Comparison of ENCODE assay signal across 8 cellular contexts in genomic region chr5:160419458-160420330, GRCh38. TPM values are rescaled to one million over a fixed set of nuclear protein-coding genes. Genes with fewer than 3 reads are reported as not detected.
A peak's percentile ranks its signal among the peaks of the same experiment; 100 is the strongest.
DNase-seq lines count a peak whose midpoint lies in the region; TF ChIP-seq lines count a peak whose summit lies in the region.

No MANE protein-coding gene starts in this region.

- H3K9me2 ChIP-seq in MM.1S (replicated peaks; ENCODE audit: insufficient read depth, low read length) (no peaks in the 10 kb centered on the region), neural cell (ENCODE audit: insufficient read depth, low read length) (no peaks in the 10 kb centered on the region)

- no peak for TF ChIP-seq EP300 in neural cell (conservative IDR thresholded peaks at IDR 0.05; ENCODE audit: poor library complexity, severe bottlenecking)

- no peaks in the 10 kb centered on the region for H4K20me1 ChIP-seq in MM.1S (ENCODE audit: insufficient read depth, low read length)
- no peaks in the 10 kb centered on the region for H4K20me1 ChIP-seq in neural cell (ENCODE audit: insufficient read depth)

- peaks cover 28% of the 10 kb centered on the region for H3F3A ChIP-seq in MM.1S (ENCODE audit: insufficient read depth, low read length)
- no peaks in the 10 kb centered on the region for H3F3A ChIP-seq in neural cell (ENCODE audit: insufficient read depth, low read length, poor library complexity, severe bottlenecking)

- H3K9me3 ChIP-seq in MM.1S (replicated peaks; ENCODE audit: insufficient read depth, low read length) (no peaks in the 10 kb centered on the region), neural cell (ENCODE audit: low read length) (no peaks in the 10 kb centered on the region)

- peak overlapping the region; percentile 91 for H3K27ac ChIP-seq in MM.1S (ENCODE audit: low read length)
- peak overlapping the region; percentile 82 to 86 for H3K27ac ChIP-seq in coronary artery
- H3K27ac ChIP-seq in neural cell (ENCODE audit: low read length) = peak overlapping the region; percentile 78

- H3K36me3 ChIP-seq in MM.1S (replicated peaks; ENCODE audit: insufficient read depth, low read length) (peaks cover 4% of the 10 kb centered on the region), neural cell (ENCODE audit: insufficient read depth, low read length) (no peaks in the 10 kb centered on the region)

- no peaks in the 10 kb centered on the region for H3K9me3 Mint-ChIP-seq in activated CD4-positive, alpha-beta T cell treated with anti-CD3 and anti-CD28 coated beads, Interleukin-2, amount 10 ng/mL, durations not matched to agents 7 days and 5 days

- TF ChIP-seq CTCF in MM.1S (IDR thresholded peaks at IDR 0.05; ENCODE audit: low read length) = no peak
- no peak for TF ChIP-seq CTCF in coronary artery (IDR thresholded peaks at IDR 0.05)
- no peak for TF ChIP-seq CTCF in neural cell (IDR thresholded peaks at IDR 0.05; ENCODE audit: poor library complexity, severe bottlenecking)
- no peak for TF ChIP-seq CTCF in GM10248 (IDR thresholded peaks at IDR 0.05; ENCODE audit: control extremely low read depth, extremely low read depth, low read depth, missing control alignments)

- H3K4me3 ChIP-seq in MM.1S (ENCODE audit: low read length) (peak overlapping the region; percentile 98), coronary artery (peak overlapping the region; percentile 73), neural cell (ENCODE audit: low read length) (peak overlapping the region; percentile 87)

- CTCF ChIA-PET in activated CD4-positive, alpha-beta T cell treated with anti-CD3 and anti-CD28 coated beads, Interleukin-2, amount 10 ng/mL, durations not matched to agents 7 days and 5 days (lab: Charles Lee) = interaction anchor here (0.6 to 2.0 kb wide), 7 partner anchors 9 to 50 kb away, joined by 3 to 4 read pairs (median 4); no protein-coding TSS in a partner anchor
- CTCF ChIA-PET in GM10248 (lab: Yijun Ruan, JAX) = interaction anchor here (1.1 to 16.2 kb wide), 5 partner anchors 9 to 40 kb away, joined by 3 to 232 read pairs (median 7); no protein-coding TSS in a partner anchor

- no peaks in the 10 kb centered on the region for H3K27me3 Mint-ChIP-seq in activated CD4-positive, alpha-beta T cell treated with anti-CD3 and anti-CD28 coated beads, Interleukin-2, amount 10 ng/mL, durations not matched to agents 7 days and 5 days

- H3K4me3 Mint-ChIP-seq in activated CD4-positive, alpha-beta T cell treated with anti-CD3 and anti-CD28 coated beads, Interleukin-2, amount 10 ng/mL, durations not matched to agents 7 days and 5 days = peak overlapping the region; percentile 96

- H3K4me1 ChIP-seq in MM.1S (ENCODE audit: low read length) = peaks cover 31% of the 10 kb centered on the region

- peak overlapping the region; percentile 97 for H3K27ac Mint-ChIP-seq in activated CD4-positive, alpha-beta T cell treated with anti-CD3 and anti-CD28 coated beads, Interleukin-2, amount 10 ng/mL, durations not matched to agents 7 days and 5 days

- peak overlapping the region; percentile 73 for H3K4me2 ChIP-seq in MM.1S (ENCODE audit: low read depth, low read length)
- H3K4me2 ChIP-seq in neural cell (ENCODE audit: low read length) = peak overlapping the region; percentile 57

- peaks cover 73% of the 10 kb centered on the region for H3K4me1 Mint-ChIP-seq in activated CD4-positive, alpha-beta T cell treated with anti-CD3 and anti-CD28 coated beads, Interleukin-2, amount 10 ng/mL, durations not matched to agents 7 days and 5 days

- H2AFZ ChIP-seq in MM.1S (ENCODE audit: low read length) (peak overlapping the region; percentile 45), neural cell (ENCODE audit: low read depth, low read length) (peak overlapping the region; percentile 48)

- H3K79me2 ChIP-seq in MM.1S (ENCODE audit: low read length) (peaks cover 68% of the 10 kb centered on the region), neural cell (replicated peaks; ENCODE audit: insufficient read depth, low read length) (peaks cover 44% of the 10 kb centered on the region)

- H3K36me3 Mint-ChIP-seq in activated CD4-positive, alpha-beta T cell treated with anti-CD3 and anti-CD28 coated beads, Interleukin-2, amount 10 ng/mL, durations not matched to agents 7 days and 5 days (ENCODE audit: low read depth) = peaks cover 25% of the 10 kb centered on the region

- DNase-seq in activated CD4-positive, alpha-beta T cell treated with anti-CD3 and anti-CD28 coated beads, Interleukin-2, amount 10 ng/mL, durations not matched to agents 7 days and 5 days = no peak
- DNase-seq in activated CD4-positive, alpha-beta T cell treated with anti-CD3 and anti-CD28 coated beads, Interleukin-2, amount 50 U/mL, for 4 hours = no peak
- no peak for DNase-seq in MM.1S
- no peak for DNase-seq in coronary artery (ENCODE audit: low spot score)
- DNase-seq in GM10248 (ENCODE audit: extremely low spot score) = no peak
- no peak for DNase-seq in GM19238 (ENCODE audit: insufficient read length, low spot score)
- no peak for DNase-seq in cerebellar cortex (ENCODE audit: low spot score)

- POLR2A ChIA-PET in activated CD4-positive, alpha-beta T cell treated with anti-CD3 and anti-CD28 coated beads, Interleukin-2, amount 10 ng/mL, durations not matched to agents 7 days and 5 days (lab: Charles Lee) = interaction anchor here (0.7 to 1.1 kb wide), 3 partner anchors 49 to 1247 kb away, joined by 3 to 6 read pairs (median 3); no protein-coding TSS in a partner anchor
- POLR2A ChIA-PET in GM10248 (lab: Yijun Ruan, JAX) = interaction anchor here (0.7 to 1.6 kb wide), 7 partner anchors 11 to 1008 kb away, joined by 3 to 8 read pairs (median 5); no protein-coding TSS in a partner anchor

- H3K9ac ChIP-seq in MM.1S (ENCODE audit: low read length) = peak overlapping the region; percentile 81
- H3K9ac ChIP-seq in neural cell (ENCODE audit: low read length) = peak overlapping the region; percentile 85

- H3K27me3 ChIP-seq in MM.1S (replicated peaks; ENCODE audit: insufficient read depth, low read length) (no peaks in the 10 kb centered on the region), neural cell (ENCODE audit: insufficient read depth, low read depth, low read length) (no peaks in the 10 kb centered on the region)

- TF ChIP-seq RAD21 in neural cell (conservative IDR thresholded peaks at IDR 0.05) = no peak

TF ChIP-seq in neural cell, 6 proteins besides CTCF, POLR2A, EP300 and RAD21:
- no peak for TF ChIP-seq EZH2 (IDR thresholded peaks at IDR 0.05; ENCODE audit: borderline replicate concordance, insufficient read depth, low read length, poor library complexity, severe bottlenecking)
- TF ChIP-seq, protein P1, sequence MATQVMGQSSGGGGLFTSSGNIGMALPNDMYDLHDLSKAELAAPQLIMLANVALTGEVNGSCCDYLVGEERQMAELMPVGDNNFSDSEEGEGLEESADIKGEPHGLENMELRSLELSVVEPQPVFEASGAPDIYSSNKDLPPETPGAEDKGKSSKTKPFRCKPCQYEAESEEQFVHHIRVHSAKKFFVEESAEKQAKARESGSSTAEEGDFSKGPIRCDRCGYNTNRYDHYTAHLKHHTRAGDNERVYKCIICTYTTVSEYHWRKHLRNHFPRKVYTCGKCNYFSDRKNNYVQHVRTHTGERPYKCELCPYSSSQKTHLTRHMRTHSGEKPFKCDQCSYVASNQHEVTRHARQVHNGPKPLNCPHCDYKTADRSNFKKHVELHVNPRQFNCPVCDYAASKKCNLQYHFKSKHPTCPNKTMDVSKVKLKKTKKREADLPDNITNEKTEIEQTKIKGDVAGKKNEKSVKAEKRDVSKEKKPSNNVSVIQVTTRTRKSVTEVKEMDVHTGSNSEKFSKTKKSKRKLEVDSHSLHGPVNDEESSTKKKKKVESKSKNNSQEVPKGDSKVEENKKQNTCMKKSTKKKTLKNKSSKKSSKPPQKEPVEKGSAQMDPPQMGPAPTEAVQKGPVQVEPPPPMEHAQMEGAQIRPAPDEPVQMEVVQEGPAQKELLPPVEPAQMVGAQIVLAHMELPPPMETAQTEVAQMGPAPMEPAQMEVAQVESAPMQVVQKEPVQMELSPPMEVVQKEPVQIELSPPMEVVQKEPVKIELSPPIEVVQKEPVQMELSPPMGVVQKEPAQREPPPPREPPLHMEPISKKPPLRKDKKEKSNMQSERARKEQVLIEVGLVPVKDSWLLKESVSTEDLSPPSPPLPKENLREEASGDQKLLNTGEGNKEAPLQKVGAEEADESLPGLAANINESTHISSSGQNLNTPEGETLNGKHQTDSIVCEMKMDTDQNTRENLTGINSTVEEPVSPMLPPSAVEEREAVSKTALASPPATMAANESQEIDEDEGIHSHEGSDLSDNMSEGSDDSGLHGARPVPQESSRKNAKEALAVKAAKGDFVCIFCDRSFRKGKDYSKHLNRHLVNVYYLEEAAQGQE (IDR thresholded peaks at IDR 0.05; ENCODE audit: borderline replicate concordance) = no peak

RNA-seq across cellular contexts. Expression of gene SLU7, which starts 0.8 kb away (rescaled TPM):
- total RNA-seq in activated CD4-positive, alpha-beta T cell treated with anti-CD3 and anti-CD28 coated beads, Interleukin-2, amount 10 ng/mL, durations not matched to agents 7 days and 5 days = 10 to 100 TPM; 63.5 to 64.6 TPM
- 77.9 and 82.2 TPM in 2 replicates for polyA plus RNA-seq in neural cell
- polyA minus RNA-seq in neural cell = 89.6 and 110 TPM in 2 replicates

RNA-seq across cellular contexts. Expression of gene PTTG1, which starts 2.0 kb away (rescaled TPM):
- 100 to 1,000 TPM; 160 to 189 TPM for total RNA-seq in activated CD4-positive, alpha-beta T cell treated with anti-CD3 and anti-CD28 coated beads, Interleukin-2, amount 10 ng/mL, durations not matched to agents 7 days and 5 days
- 42.6 and 43.2 TPM in 2 replicates for polyA plus RNA-seq in neural cell
- 16.2 and 20.7 TPM in 2 replicates for polyA minus RNA-seq in neural cell

RNA-seq across cellular contexts. Expression of gene FAM200C, which starts 19.8 kb away (rescaled TPM):
- under 1 TPM; 0.62 to 0.73 TPM for total RNA-seq in activated CD4-positive, alpha-beta T cell treated with anti-CD3 and anti-CD28 coated beads, Interleukin-2, amount 10 ng/mL, durations not matched to agents 7 days and 5 days
- polyA plus RNA-seq in neural cell = 21.6 and 22.6 TPM in 2 replicates
- polyA minus RNA-seq in neural cell = 31.9 and 34.0 TPM in 2 replicates

RNA-seq across cellular contexts. Expression of gene C1QTNF2, which starts 49.3 kb away (rescaled TPM):
- not detected for total RNA-seq in activated CD4-positive, alpha-beta T cell treated with anti-CD3 and anti-CD28 coated beads, Interleukin-2, amount 10 ng/mL, durations not matched to agents 7 days and 5 days
- 0.09 TPM in 1 of 2 replicates, not detected in the other for polyA plus RNA-seq in neural cell
- not detected in 2 replicates for polyA minus RNA-seq in neural cell
